8 cellular contexts compared by ENCODE assay signal in the genomic region with DNA sequence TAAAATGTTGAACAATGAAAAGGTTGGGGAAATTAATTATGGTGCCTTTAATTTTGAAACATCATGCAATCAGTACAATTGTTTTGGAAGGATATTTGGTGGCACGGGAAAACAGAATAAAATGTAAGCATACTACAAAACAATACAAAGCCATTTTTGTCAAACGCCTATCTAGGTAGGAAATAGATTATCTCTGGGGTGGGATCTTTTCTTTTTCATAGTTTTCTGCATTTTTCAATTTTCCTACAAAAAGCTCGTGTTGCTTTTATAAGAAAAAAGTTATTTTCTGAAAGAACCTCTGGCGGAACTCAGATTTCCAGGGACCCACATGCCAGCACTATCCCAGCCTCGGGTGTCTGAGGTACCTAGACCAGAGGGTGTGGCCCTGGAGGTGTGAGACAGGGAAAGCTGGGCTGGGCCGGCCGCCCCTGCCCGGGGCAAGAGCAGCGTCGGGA. TPM values are rescaled to one million over a fixed set of nuclear protein-coding genes. Genes with fewer than 3 reads are reported as not detected.
DNase-seq lines count a peak whose midpoint lies in the region; ATAC-seq and TF ChIP-seq lines count a peak whose summit lies in the region.

No MANE protein-coding gene starts in this region.

- H3K27ac ChIP-seq in SU-DHL-6 (ENCODE audit: low read depth, low read length) (peak overlapping the region; percentile 37), psoas muscle (peak overlapping the region; percentile 72)

- H3K4me3 ChIP-seq in GM12865 (ENCODE audit: low read depth, low read length) (peak overlapping the region; percentile 69), SU-DHL-6 (ENCODE audit: insufficient read depth, low read length, poor library complexity, severe bottlenecking) (peak overlapping the region; percentile 62), fibroblast of pulmonary artery (replicated peaks; ENCODE audit: low read depth, low read length) (peak overlapping the region; percentile 64), psoas muscle (peak overlapping the region; percentile 87)

- peak overlapping the region; percentile 86 for H2AFZ ChIP-seq in SU-DHL-6 (ENCODE audit: low read depth, low read length, severe bottlenecking)

- H3K27me3 ChIP-seq in SU-DHL-6 (ENCODE audit: low read length) (no peaks in the 10 kb centered on the region), psoas muscle (ENCODE audit: insufficient read depth in 3 of 3, low read length in 2 of 3) (no peaks in the 10 kb centered on the region)

- TF ChIP-seq CTCF in GM12865 (IDR thresholded peaks at IDR 0.05; ENCODE audit: insufficient read depth, low read depth, low read length, missing control alignments) (no peak), SU-DHL-6 (IDR thresholded peaks at IDR 0.05; ENCODE audit: insufficient read depth, low read length, poor library complexity, severe bottlenecking) (no peak), fibroblast of pulmonary artery (IDR thresholded peaks at IDR 0.05; ENCODE audit: low read length, missing control alignments) (no peak), psoas muscle (IDR thresholded peaks at IDR 0.05) (no peak)

- peaks cover 29% of the 10 kb centered on the region for H3K4me1 ChIP-seq in psoas muscle

- peaks cover 17% of the 10 kb centered on the region for H4K20me1 ChIP-seq in SU-DHL-6 (ENCODE audit: low read depth, low read length)

- peaks cover 22% of the 10 kb centered on the region; the same call in 1 of the 2 replicates for H3K79me2 ChIP-seq in SU-DHL-6 (ENCODE audit: insufficient read depth, low read length)

- ATAC-seq in psoas muscle (peak in 1 of 4 donors; percentile 13), HG03565 (IDR thresholded peaks at IDR 0.05; ENCODE audit: unreplicated experiment) (no peak)

- peak overlapping the region; percentile 91 for H3K4me2 ChIP-seq in SU-DHL-6 (ENCODE audit: low read depth, low read length, poor library complexity, severe bottlenecking)

- 6 to 9% (median 8%) methylated on average over 10 of the region's 10 CpGs for WGBS in psoas muscle, 3 donors

- peaks cover 18% of the 10 kb centered on the region; the same call in 1 of the 2 replicates for H3F3A ChIP-seq in SU-DHL-6 (ENCODE audit: insufficient read depth)

- H3K9ac ChIP-seq in SU-DHL-6 (ENCODE audit: low read length), result peak overlapping the region; percentile 77

- H3K36me3 ChIP-seq in SU-DHL-6 (ENCODE audit: low read length) (no peaks in the 10 kb centered on the region), psoas muscle (ENCODE audit: insufficient read depth in 1 of 2, low read depth in 1 of 2) (no peaks in the 10 kb centered on the region)

- no peaks in the 10 kb centered on the region for H3K9me2 ChIP-seq in SU-DHL-6 (replicated peaks; ENCODE audit: insufficient read depth, low read length)

- DNase-seq in GM12865 (ENCODE audit: low read depth) (no peak), fibroblast of pulmonary artery (ENCODE audit: low read depth) (no peak), psoas muscle (no peak), kidney glomerular epithelial cell (lab: John Stamatoyannopoulos, UW) (no peak), kidney tubule cell (ENCODE audit: low spot score) (no peak), NCI-H2196 treated with DMSO at 0.1 percent for 48 hours (lab: John Stamatoyannopoulos, UW; ENCODE audit: unreplicated experiment) (no peak)

- intact Hi-C loops in psoas muscle (cut with DNase I), result loop anchor here in 1 of 2 donors (5.0 kb wide), 1 partner anchor 121 kb away; the partner anchor contains the start of gene STRADA

- no peaks in the 10 kb centered on the region for H3K9me3 ChIP-seq in SU-DHL-6 (ENCODE audit: insufficient read depth, low read length)
- H3K9me3 ChIP-seq in psoas muscle, result no peaks in the 10 kb centered on the region

RNA-seq across cellular contexts. Expression of gene MAP3K3, which starts 1.0 kb away (rescaled TPM):
- 10 to 100 TPM; 19.7 to 27.4 (median 24.7) TPM for total RNA-seq in psoas muscle
- 10 to 100 TPM in 2 of 3 donors, 1 to 10 TPM in 1; 8.3 to 22.1 (median 12.6) TPM for polyA plus RNA-seq in psoas muscle

RNA-seq across cellular contexts. Expression of gene TACO1, which starts 20.6 kb away (rescaled TPM):
- total RNA-seq in psoas muscle, result 10 to 100 TPM; 28.6 to 45.5 (median 41.5) TPM
- 10 to 100 TPM; 41.0 to 49.5 (median 48.7) TPM for polyA plus RNA-seq in psoas muscle
